In genomic region chr2:101386599-101387150, GRCh38 we compare ENCODE assay signal across 10 cellular contexts. TPM values are rescaled to one million over a fixed set of nuclear protein-coding genes. Genes with fewer than 3 reads are reported as not detected.
DNase-seq lines count a peak whose midpoint lies in the region; ATAC-seq, FAIRE-seq and TF ChIP-seq lines count a peak whose summit lies in the region.
"Had no signal": no experiment of that assay in that cellular context is flagged by ENCODE, and none has a peak within 500 bp of the region (broad histone marks: within the 10 kb centered on the region; RNA-seq: fewer than 3 reads in every experiment).

No MANE protein-coding gene starts in this region.

- H3K36me3 Mint-ChIP-seq in astrocyte (ENCODE audit: low read depth, unreplicated experiment) (no peaks in the 10 kb centered on the region), immature natural killer cell (no peaks in the 10 kb centered on the region)
- H3K36me3 Mint-ChIP-seq in stimulated activated effector memory CD8-positive, alpha-beta T cell treated with anti-CD3 and anti-CD28 coated beads, Interleukin-12 subunit alpha, Interleukin-12 subunit beta, amount 100 ng/mL, for 72 hours: no peaks in the 10 kb centered on the region

- peaks cover 45% of the 10 kb centered on the region for H3K27me3 ChIP-seq in HUES64 (ENCODE audit: insufficient read depth, low read length)
- peaks cover 35% of the 10 kb centered on the region for H3K27me3 ChIP-seq in astrocyte (ENCODE audit: insufficient read depth, low read length)

- intact Hi-C loops in left colon (cut with DNase I, micrococcal nuclease): no loop called here

- H3K4me1 ChIP-seq in HUES64 (ENCODE audit: insufficient read depth, low read length): no peaks in the 10 kb centered on the region
- peaks cover 14% of the 10 kb centered on the region for H3K4me1 ChIP-seq in astrocyte (ENCODE audit: insufficient read depth, low read length)

- H3K79me2 ChIP-seq in astrocyte (ENCODE audit: insufficient read depth, low read length): no peaks in the 10 kb centered on the region

- H3K9me3 ChIP-seq in HUES64 (ENCODE audit: insufficient read depth, low read depth, low read length): no peaks in the 10 kb centered on the region
- no peaks in the 10 kb centered on the region for H3K9me3 ChIP-seq in astrocyte (ENCODE audit: insufficient read depth, low read depth, low read length)

- H2AFZ ChIP-seq in astrocyte (ENCODE audit: low read depth, low read length): peak overlapping the region; percentile 14

- no peak for DNase-seq in astrocyte (ENCODE audit: low read depth)
- no peak for DNase-seq in immature natural killer cell
- no peak for DNase-seq in stimulated activated effector memory CD8-positive, alpha-beta T cell treated with anti-CD3 and anti-CD28 coated beads, Interleukin-12 subunit alpha, Interleukin-12 subunit beta, amount 100 ng/mL, for 72 hours (ENCODE audit: low spot score in 2 of 2)
- no peak for DNase-seq in NCI-H2196 treated with DMSO at 0.1 percent for 48 hours (lab: John Stamatoyannopoulos, UW; ENCODE audit: unreplicated experiment)
- no peak for DNase-seq in left colon
- no peak for DNase-seq in DMS 273 treated with DMSO at 0.1 percent for 48 hours (lab: John Stamatoyannopoulos, UW)

- H3K4me1 Mint-ChIP-seq in astrocyte (ENCODE audit: low read depth, unreplicated experiment) (no peaks in the 10 kb centered on the region), immature natural killer cell (peaks cover 6 to 12% of the 10 kb centered on the region in 2 donors)
- no peaks in the 10 kb centered on the region for H3K4me1 Mint-ChIP-seq in stimulated activated effector memory CD8-positive, alpha-beta T cell treated with anti-CD3 and anti-CD28 coated beads, Interleukin-12 subunit alpha, Interleukin-12 subunit beta, amount 100 ng/mL, for 72 hours

- H3K4me3 ChIP-seq in HUES64 (ENCODE audit: low read length) (peak overlapping the region; percentile 78), astrocyte (ENCODE audit: insufficient read depth, low read depth, low read length) (peak overlapping the region; percentile 58)

- 2% methylated on average over 45 of the region's 45 CpGs for WGBS in HUES64

- H3K27me3 Mint-ChIP-seq in astrocyte (ENCODE audit: low read depth, unreplicated experiment) (peaks cover 53% of the 10 kb centered on the region), immature natural killer cell (ENCODE audit: low read depth in 3 of 3) (peaks cover 2 to 44% (median 18%) of the 10 kb centered on the region in 3 donors)

- H3K4me3 Mint-ChIP-seq in astrocyte (ENCODE audit: unreplicated experiment) (peak overlapping the region; percentile 64), immature natural killer cell (peak overlapping the region in 4 of 5 donors; percentile 6 to 59 (median 42))
- H3K4me3 Mint-ChIP-seq in stimulated activated effector memory CD8-positive, alpha-beta T cell treated with anti-CD3 and anti-CD28 coated beads, Interleukin-12 subunit alpha, Interleukin-12 subunit beta, amount 100 ng/mL, for 72 hours: peak overlapping the region; percentile 61

- H3K27ac Mint-ChIP-seq in astrocyte (ENCODE audit: unreplicated experiment) (no peak overlapping the region), immature natural killer cell (no peak overlapping the region)
- no peak overlapping the region for H3K27ac Mint-ChIP-seq in stimulated activated effector memory CD8-positive, alpha-beta T cell treated with anti-CD3 and anti-CD28 coated beads, Interleukin-12 subunit alpha, Interleukin-12 subunit beta, amount 100 ng/mL, for 72 hours

- H4K20me1 ChIP-seq in astrocyte (ENCODE audit: insufficient read depth, low read length): no peaks in the 10 kb centered on the region

- H3K36me3 ChIP-seq in HUES64 (ENCODE audit: insufficient read depth, low read length) (no peaks in the 10 kb centered on the region), astrocyte (ENCODE audit: insufficient read depth, low read length) (no peaks in the 10 kb centered on the region)

- H3K9me3 Mint-ChIP-seq in astrocyte (ENCODE audit: unreplicated experiment): no peaks in the 10 kb centered on the region
- H3K9me3 Mint-ChIP-seq in immature natural killer cell: no peaks in the 10 kb centered on the region
- H3K9me3 Mint-ChIP-seq in stimulated activated effector memory CD8-positive, alpha-beta T cell treated with anti-CD3 and anti-CD28 coated beads, Interleukin-12 subunit alpha, Interleukin-12 subunit beta, amount 100 ng/mL, for 72 hours: no peaks in the 10 kb centered on the region

- H3K9ac ChIP-seq in HUES64 (ENCODE audit: low read depth, low read length) (peak overlapping the region; percentile 64; the same call in 1 of the 2 replicates), astrocyte (ENCODE audit: low read length) (no peak overlapping the region)

- no peak overlapping the region for H3K27ac ChIP-seq in HUES64 (ENCODE audit: low read depth, low read length)
- H3K27ac ChIP-seq in astrocyte (ENCODE audit: low read depth, low read length): no peak overlapping the region

- peak; percentile 26 for ATAC-seq in stimulated activated effector memory CD8-positive, alpha-beta T cell treated with anti-CD3 and anti-CD28 coated beads, Interleukin-12 subunit alpha, Interleukin-12 subunit beta, amount 100 ng/mL, for 72 hours
- ATAC-seq in left colon (no peak), GM21515 (IDR thresholded peaks at IDR 0.05; ENCODE audit: unreplicated experiment) (no peak)

- no peak for TF ChIP-seq CTCF in astrocyte (IDR thresholded peaks at IDR 0.05; ENCODE audit: insufficient read depth, low read depth, low read length)

- FAIRE-seq in astrocyte (lab: Jason Lieb, UNC): no peak

- H3K4me2 ChIP-seq in astrocyte (ENCODE audit: low read length): peak overlapping the region; percentile 91

RNA-seq across cellular contexts. Expression of gene CREG2, which starts 0.6 kb away (rescaled TPM):
- polyA plus RNA-seq in HUES64 (2013, experiment 1 of 2): 0.60 TPM
- 0.51 TPM for polyA plus RNA-seq in HUES64 (2013, experiment 2 of 2)
- total RNA-seq in astrocyte (0.11 TPM in 1 of 2 replicates, not detected in the other), left colon (under 1 TPM; 0.06 to 0.12 TPM)
- not detected for polyA plus RNA-seq in immature natural killer cell
- total RNA-seq: activated CD8-positive, alpha-beta memory T cell treated with anti-CD3 and anti-CD28 coated beads for 36 hours; H4 had no signal
